In the genomic region with DNA sequence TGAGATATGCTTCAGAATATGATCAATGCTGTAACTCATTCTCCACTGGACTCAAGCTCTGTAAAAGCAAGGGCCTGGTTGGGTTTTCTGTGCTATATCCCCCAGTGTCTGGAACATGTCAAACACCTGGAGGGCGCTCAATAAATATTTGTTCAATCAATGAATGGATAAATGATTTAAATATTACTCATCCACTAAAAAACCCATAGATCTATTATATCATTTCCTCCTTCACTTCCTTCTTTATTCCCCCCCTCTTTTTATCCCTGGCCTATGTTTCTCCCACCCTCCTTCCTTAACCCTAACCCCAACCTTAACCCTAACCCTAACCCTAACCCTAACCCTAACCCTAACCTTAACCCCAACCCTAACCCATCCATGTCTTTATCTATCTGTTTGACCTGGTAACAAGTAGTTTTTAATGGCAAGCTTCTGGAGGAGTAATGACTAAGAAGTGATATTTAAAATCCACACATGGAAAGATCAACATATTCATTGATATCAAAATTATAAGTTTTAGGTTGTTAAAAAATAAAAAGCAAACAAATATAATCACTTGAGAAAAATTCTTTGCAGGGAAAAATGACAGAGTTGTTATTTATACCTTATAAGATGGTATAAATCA, we compare ENCODE assay signal across 30 cellular contexts.
"Had no signal": no experiment of that assay in that cellular context is flagged by ENCODE, and none has a peak within 500 bp of the region (broad histone marks: within the 10 kb centered on the region; RNA-seq: fewer than 3 reads in every experiment).

No MANE protein-coding gene starts in this region.

- H3K4me3 ChIP-seq: esophagus squamous epithelium, gastroesophageal sphincter, heart right ventricle had no signal

- FAIRE-seq: astrocyte, colon, TTC549 had no signal

- H3K36me3 ChIP-seq: brain microvascular endothelial cell, esophagus squamous epithelium, gastroesophageal sphincter, heart right ventricle had no signal

- H3K4me1 ChIP-seq: esophagus squamous epithelium, gastroesophageal sphincter, heart right ventricle had no signal

- H3K9me3 ChIP-seq: esophagus squamous epithelium, gastroesophageal sphincter, heart right ventricle had no signal

- H3K27me3 ChIP-seq: brain microvascular endothelial cell, esophagus squamous epithelium, gastroesophageal sphincter had no signal

- H3K27ac ChIP-seq: brain microvascular endothelial cell, epithelial cell of prostate, esophagus squamous epithelium, gastroesophageal sphincter, heart right ventricle, VCaP had no signal

- ATAC-seq: activated T-cell treated with anti-CD3 and anti-CD28 coated beads, Interleukin-2, amount 50 U/mL, for 72 hours; effector memory CD8-positive, alpha-beta T cell; gastroesophageal sphincter; heart right ventricle had no signal

- DNase-seq: activated CD4-positive, alpha-beta memory T cell treated with anti-CD3 and anti-CD28 coated beads, Interleukin-2, amount 10 ng/mL, durations not matched to agents 7 days and 5 days; activated CD4-positive, alpha-beta T cell treated with anti-CD3 and anti-CD28 coated beads for 1 hour; activated CD4-positive, alpha-beta T cell treated with anti-CD3 and anti-CD28 coated beads for 4 hours; activated CD4-positive, alpha-beta T cell treated with anti-CD3 and anti-CD28 coated beads, Interleukin-2, amount 10 ng/mL, durations not matched to agents 7 days and 5 days; activated CD4-positive, alpha-beta T cell treated with anti-CD3 and anti-CD28 coated beads, Interleukin-2, amount 50 U/mL, for 4 hours; activated CD8-positive, alpha-beta memory T cell treated with anti-CD3 and anti-CD28 coated beads, Interleukin-2, amount 50 U/mL, for 48 hours; activated gamma-delta T cell; activated naive CD4-positive, alpha-beta T cell; activated naive CD4-positive, alpha-beta T cell treated with anti-CD3 and anti-CD28 coated beads, Interleukin-2, amount 10 ng/mL, durations not matched to agents 7 days and 5 days; activated T-cell treated with anti-CD3 and anti-CD28 coated beads for 4 hours; activated T-cell treated with anti-CD3 and anti-CD28 coated beads, Interleukin-2, amount 50 U/mL, for 24 hours; activated T-cell treated with anti-CD3 and anti-CD28 coated beads, Interleukin-2, amount 50 U/mL, for 72 hours; amniotic stem cell; anterior cingulate cortex; brain microvascular endothelial cell; caudate nucleus; cortex of kidney; dermis blood vessel endothelial cell; effector CD4-positive, alpha-beta T cell; effector memory CD8-positive, alpha-beta T cell; esophagus squamous epithelium; foreskin melanocyte; heart right ventricle; T-helper 9 cell had no signal
